Comparison of ENCODE assay signal across 2 cellular contexts in genomic region chr4:37827802-37828321, GRCh38.
TF ChIP-seq lines count a peak whose summit lies in the region.

No MANE protein-coding gene starts in this region.

TF ChIP-seq in SK-N-SH, 30 proteins besides CTCF, POLR2A, EP300 and RAD21 (continued from another document):
- no peak for TF ChIP-seq REST (IDR thresholded peaks at IDR 0.05; ENCODE audit: low read depth, low read length)
- TF ChIP-seq SMC3 (IDR thresholded peaks at IDR 0.05; ENCODE audit: low read depth, low read length), result no peak
- TF ChIP-seq YY1 (IDR thresholded peaks at IDR 0.05; ENCODE audit: low read depth), result no peak
- no peak for TF ChIP-seq TAF1 (IDR thresholded peaks at IDR 0.05; ENCODE audit: borderline replicate concordance, low read depth, low read length)

TF ChIP-seq in SK-N-SH treated with all-trans-retinoic acid at 6 μM for 48 hours, 23 proteins besides CTCF, POLR2A, EP300 and RAD21 (continued from another document):
- TF ChIP-seq TSHZ2 (CRISPR knock-in tag; IDR thresholded peaks at IDR 0.05), result no peak
- TF ChIP-seq PPARA (CRISPR knock-in tag; IDR thresholded peaks at IDR 0.05; ENCODE audit: borderline replicate concordance), result no peak
- no peak for TF ChIP-seq ZNF565 (CRISPR knock-in tag; conservative IDR thresholded peaks at IDR 0.05; ENCODE audit: low read depth)
- no peak for TF ChIP-seq RARB (CRISPR knock-in tag; IDR thresholded peaks at IDR 0.05)
- no peak for TF ChIP-seq ZFP3 (CRISPR knock-in tag; IDR thresholded peaks at IDR 0.05)
- TF ChIP-seq CSRNP3 (CRISPR knock-in tag; IDR thresholded peaks at IDR 0.05), result no peak
- no peak for TF ChIP-seq ESRRG (CRISPR knock-in tag; IDR thresholded peaks at IDR 0.05)
- TF ChIP-seq CREB5 (CRISPR knock-in tag; IDR thresholded peaks at IDR 0.05; ENCODE audit: low read depth), result no peak
- no peak for TF ChIP-seq GLIS3 (CRISPR knock-in tag; IDR thresholded peaks at IDR 0.05)
TF ChIP-seq in SK-N-SH treated with all-trans-retinoic acid at 6 μM for 48 hours: peak in this region for 0.
